ENCODE assay signal across 3 cellular contexts in genomic region chr2:181684454-181685149, GRCh38.
TF ChIP-seq lines count a peak whose summit lies in the region.

No MANE protein-coding gene starts in this region.

TF ChIP-seq in GM12891, 5 proteins besides CTCF, POLR2A, EP300 and RAD21 (continued from another document):
- no peak for TF ChIP-seq PAX5 (IDR thresholded peaks at IDR 0.05; ENCODE audit: insufficient read depth, low read length, severe bottlenecking)
- TF ChIP-seq POLR2AphosphoS5 (IDR thresholded peaks at IDR 0.05; ENCODE audit: low read depth, low read length) = no peak

TF ChIP-seq in GM12878, 131 proteins besides CTCF, POLR2A, EP300 and RAD21:
- TF ChIP-seq BCL3 (IDR thresholded peaks at IDR 0.05; ENCODE audit: borderline replicate concordance, insufficient read depth, low read depth, low read length, poor library complexity, severe bottlenecking) = peak; percentile 86
- TF ChIP-seq SUZ12 (IDR thresholded peaks at IDR 0.05; ENCODE audit: unreplicated experiment) = peak; percentile 17
- no peak for TF ChIP-seq SMAD1 (IDR thresholded peaks at IDR 0.05; ENCODE audit: low read depth, partially characterized antibody)

TF ChIP-seq in neural cell, 6 proteins besides CTCF, POLR2A, EP300 and RAD21 (continued from another document):
- no peak for TF ChIP-seq REST (IDR thresholded peaks at IDR 0.05; ENCODE audit: borderline replicate concordance)
